ENCODE assay signal across 33 cellular contexts in genomic region chr5:178295589-178295988, GRCh38.
"Had no signal": no experiment of that assay in that cellular context is flagged by ENCODE, and none has a peak within 500 bp of the region (broad histone marks: within the 10 kb centered on the region; RNA-seq: fewer than 3 reads in every experiment).

No MANE protein-coding gene starts in this region.

- H3K4me1 ChIP-seq: adrenal gland, body of pancreas, breast epithelium had no signal

- H3K9me3 Mint-ChIP-seq: activated CD4-positive, alpha-beta memory T cell treated with anti-CD3 and anti-CD28 coated beads for 36 hours; activated CD4-positive, alpha-beta T cell treated with anti-CD3 and anti-CD28 coated beads, Interleukin-2, amount 10 ng/mL, durations not matched to agents 24 days and 14 days; activated CD8-positive, alpha-beta T cell treated with anti-CD3 and anti-CD28 coated beads for 36 hours; activated T-helper 17 cell treated with anti-CD3 and anti-CD28 coated beads, Interleukin-2, amount 50 U/mL, for 72 hours had no signal

- H3K36me3 Mint-ChIP-seq: activated CD4-positive, alpha-beta memory T cell treated with anti-CD3 and anti-CD28 coated beads for 36 hours; activated naive CD4-positive, alpha-beta T cell treated with anti-CD3 and anti-CD28 coated beads, Interleukin-2, amount 50 U/mL, for 72 hours; activated naive CD8-positive, alpha-beta T cell treated with anti-CD3 and anti-CD28 coated beads for 36 hours had no signal

- H3K9me3 ChIP-seq: adrenal gland, body of pancreas, breast epithelium had no signal

- H3K27ac ChIP-seq: adrenal gland, body of pancreas, brain microvascular endothelial cell, breast epithelium, VCaP had no signal

- FAIRE-seq: astrocyte, TTC549 had no signal

- H3K27me3 Mint-ChIP-seq: activated CD4-positive, alpha-beta T cell treated with anti-CD3 and anti-CD28 coated beads, Interleukin-2, amount 10 ng/mL, durations not matched to agents 24 days and 14 days; activated CD8-positive, alpha-beta T cell treated with anti-CD3 and anti-CD28 coated beads for 36 hours; activated naive CD8-positive, alpha-beta T cell treated with anti-CD3 and anti-CD28 coated beads for 36 hours had no signal

- H3K4me3 ChIP-seq: adrenal gland, body of pancreas, breast epithelium had no signal

- H3K36me3 ChIP-seq: adrenal gland, brain microvascular endothelial cell, breast epithelium had no signal

- DNase-seq: activated B cell treated with CpG ODN at 0.5 μM for 24 hours; activated CD4-positive, alpha-beta memory T cell treated with anti-CD3 and anti-CD28 coated beads for 36 hours; activated CD4-positive, alpha-beta T cell treated with anti-CD3 and anti-CD28 coated beads for 4 hours; activated CD4-positive, alpha-beta T cell treated with anti-CD3 and anti-CD28 coated beads, Interleukin-2, amount 10 ng/mL, durations not matched to agents 24 days and 14 days; activated CD4-positive, alpha-beta T cell treated with anti-CD3 and anti-CD28 coated beads, Interleukin-2, amount 50 U/mL, for 1 hour; activated CD4-positive, alpha-beta T cell treated with anti-CD3 and anti-CD28 coated beads, Interleukin-2, amount 50 U/mL, for 4 hours; activated CD4-positive, CD25-positive, alpha-beta regulatory T cell treated with anti-CD3 and anti-CD28 coated beads, Interleukin-2, amount 50 U/mL, for 72 hours; activated CD8-positive, alpha-beta T cell treated with anti-CD3 and anti-CD28 coated beads for 36 hours; activated gamma-delta T cell treated with Interleukin-2 at 50 U/mL for 16 hours; activated naive CD4-positive, alpha-beta T cell; activated naive CD4-positive, alpha-beta T cell treated with anti-CD3 and anti-CD28 coated beads for 36 hours; activated naive CD4-positive, alpha-beta T cell treated with anti-CD3 and anti-CD28 coated beads, Interleukin-2, amount 50 U/mL, for 16 hours; activated naive CD8-positive, alpha-beta T cell treated with anti-CD3 and anti-CD28 coated beads for 36 hours; activated T-cell treated with anti-CD3 and anti-CD28 coated beads for 4 hours; activated T-cell treated with anti-CD3 and anti-CD28 coated beads, Interleukin-2, amount 50 U/mL, for 1 hour; activated T-cell treated with anti-CD3 and anti-CD28 coated beads, Interleukin-2, amount 50 U/mL, for 48 hours; amniotic stem cell; body of pancreas; brain microvascular endothelial cell; central memory CD4-positive, alpha-beta T cell; T-helper 1 cell; T-helper 2 cell; T-helper 9 cell had no signal

- H3K4me3 Mint-ChIP-seq: activated B cell treated with CpG ODN at 0.5 μM for 24 hours; activated CD4-positive, alpha-beta memory T cell treated with anti-CD3 and anti-CD28 coated beads for 36 hours; activated CD4-positive, alpha-beta T cell treated with anti-CD3 and anti-CD28 coated beads, Interleukin-2, amount 10 ng/mL, durations not matched to agents 24 days and 14 days; activated CD8-positive, alpha-beta T cell treated with anti-CD3 and anti-CD28 coated beads for 36 hours; activated naive CD4-positive, alpha-beta T cell treated with anti-CD3 and anti-CD28 coated beads for 36 hours; activated naive CD8-positive, alpha-beta T cell treated with anti-CD3 and anti-CD28 coated beads for 36 hours; activated T-helper 1 cell treated with anti-CD3 and anti-CD28 coated beads, Interleukin-12 subunit alpha, Interleukin-12 subunit beta, Interleukin-2, Interleukin-4 antibody, amounts not matched to agents 30 ng/mL and 10 ng/mL and 1 ng/mL, durations not matched to agents 14 hours and 24 hours and 36 hours; activated T-helper 17 cell treated with anti-CD3 and anti-CD28 coated beads, Interleukin-2, amount 50 U/mL, for 72 hours; T-helper 1 cell treated with Interleukin-12 subunit alpha and Interleukin-12 subunit beta and Interleukin-4 antibody, amounts not matched to agents 30 μg/mL and 1 μg/mL, for 36 hours; T-helper 2 cell treated with Interferon-gamma antibody and Interleukin-4, amounts not matched to agents 5 μg/mL and 100 μg/mL, for 36 hours had no signal

- H3K4me1 Mint-ChIP-seq: activated B cell treated with CpG ODN at 0.5 μM for 24 hours; activated CD4-positive, alpha-beta T cell treated with anti-CD3 and anti-CD28 coated beads, Interleukin-2, amount 10 ng/mL, durations not matched to agents 24 days and 14 days; activated naive CD8-positive, alpha-beta T cell treated with anti-CD3 and anti-CD28 coated beads for 36 hours; activated T-helper 17 cell treated with anti-CD3 and anti-CD28 coated beads, Interleukin-2, amount 50 U/mL, for 72 hours had no signal

- H3K27me3 ChIP-seq: adrenal gland, body of pancreas, brain microvascular endothelial cell had no signal

- H3K27ac Mint-ChIP-seq: activated B cell treated with CpG ODN at 0.5 μM for 24 hours; activated CD4-positive, alpha-beta memory T cell treated with anti-CD3 and anti-CD28 coated beads for 36 hours; activated CD4-positive, alpha-beta T cell treated with anti-CD3 and anti-CD28 coated beads, Interleukin-2, amount 10 ng/mL, durations not matched to agents 24 days and 14 days; activated CD8-positive, alpha-beta T cell treated with anti-CD3 and anti-CD28 coated beads for 36 hours; activated naive CD4-positive, alpha-beta T cell treated with anti-CD3 and anti-CD28 coated beads for 36 hours; activated naive CD4-positive, alpha-beta T cell treated with anti-CD3 and anti-CD28 coated beads, Interleukin-2, amount 50 U/mL, for 72 hours; activated naive CD8-positive, alpha-beta T cell treated with anti-CD3 and anti-CD28 coated beads for 36 hours; activated T-helper 1 cell treated with anti-CD3 and anti-CD28 coated beads, Interleukin-12 subunit alpha, Interleukin-12 subunit beta, Interleukin-2, Interleukin-4 antibody, amounts not matched to agents 30 ng/mL and 10 ng/mL and 1 ng/mL, durations not matched to agents 14 hours and 24 hours and 36 hours; activated T-helper 17 cell treated with anti-CD3 and anti-CD28 coated beads, Interleukin-2, amount 50 U/mL, for 72 hours; T-helper 1 cell treated with Interleukin-12 subunit alpha and Interleukin-12 subunit beta and Interleukin-4 antibody, amounts not matched to agents 30 μg/mL and 1 μg/mL, for 36 hours; T-helper 2 cell treated with Interferon-gamma antibody and Interleukin-4, amounts not matched to agents 5 μg/mL and 100 μg/mL, for 36 hours had no signal
